ENCODE assay signal across 7 cellular contexts in genomic region chr19:3367572-3368440, GRCh38. TPM values are rescaled to one million over a fixed set of nuclear protein-coding genes. Genes with fewer than 3 reads are reported as not detected.
DNase-seq lines count a peak whose midpoint lies in the region; ATAC-seq and TF ChIP-seq lines count a peak whose summit lies in the region.

No MANE protein-coding gene starts in this region.

- H3K9ac ChIP-seq in stomach smooth muscle (ENCODE audit: low read length in 2 of 2) = peak overlapping the region; percentile 77 to 98

- H3K27ac ChIP-seq in stomach smooth muscle (ENCODE audit: low read length) = peak overlapping the region; percentile 97

- peak in 1 of 2 experiments; percentile 43 for DNase-seq in HAP-1 (ENCODE audit: low spot score in 2 of 2)
- DNase-seq in activated B cell treated with CpG ODN at 0.5 μM for 24 hours = no peak
- DNase-seq in left ventricle myocardium superior = peak; percentile 50
- no peak for DNase-seq in NCI-H510A (lab: John Stamatoyannopoulos, UW)
- DNase-seq in activated CD8-positive, alpha-beta memory T cell treated with anti-CD3 and anti-CD28 coated beads, Interleukin-2, amount 50 U/mL, for 48 hours = no peak

- no peaks in the 10 kb centered on the region; the same call in none of the 2 replicates for H3K36me3 ChIP-seq in HAP-1 (replicated peaks)
- H3K36me3 ChIP-seq in stomach smooth muscle (ENCODE audit: control insufficient read depth in 2 of 2, insufficient read depth in 2 of 2, low read length in 2 of 2) = no peaks in the 10 kb centered on the region

- peaks cover 50% of the 10 kb centered on the region for H3K4me1 Mint-ChIP-seq in activated B cell treated with CpG ODN at 0.5 μM for 24 hours

- in situ Hi-C loops in HAP-1 (cut with MboI; ENCODE audit: low sequenced_read_pairs) = no loop called here

- H3K4me1 ChIP-seq in HAP-1 = peaks cover 28% of the 10 kb centered on the region
- H3K4me1 ChIP-seq in stomach smooth muscle (ENCODE audit: control insufficient read depth, insufficient read depth, low read length) = peaks cover 63% of the 10 kb centered on the region

- H3K9me3 ChIP-seq in HAP-1 = no peaks in the 10 kb centered on the region
- H3K9me3 ChIP-seq in stomach smooth muscle (ENCODE audit: control insufficient read depth in 2 of 2, low read length in 2 of 2) = no peaks in the 10 kb centered on the region

- ATAC-seq in activated B cell treated with CpG ODN at 0.5 μM for 24 hours (ENCODE audit: low read depth) (no peak), left ventricle myocardium superior (no peak), esophagus mucosa (no peak)

- H3K27me3 ChIP-seq in HAP-1 (ENCODE audit: low read depth) (no peaks in the 10 kb centered on the region), stomach smooth muscle (ENCODE audit: control insufficient read depth in 1 of 2, insufficient read depth in 2 of 2, low read length in 2 of 2) (no peaks in the 10 kb centered on the region)

- no peaks in the 10 kb centered on the region for H3K36me3 Mint-ChIP-seq in activated B cell treated with CpG ODN at 0.5 μM for 24 hours (ENCODE audit: low read depth)

- no peak for TF ChIP-seq CTCF in activated B cell treated with CpG ODN at 0.5 μM for 24 hours (IDR thresholded peaks at IDR 0.05)

- H3K27ac Mint-ChIP-seq in activated B cell treated with CpG ODN at 0.5 μM for 24 hours = no peak overlapping the region

- peaks cover 16% of the 10 kb centered on the region for H3K27me3 Mint-ChIP-seq in activated B cell treated with CpG ODN at 0.5 μM for 24 hours

- no peaks in the 10 kb centered on the region for H3K9me3 Mint-ChIP-seq in activated B cell treated with CpG ODN at 0.5 μM for 24 hours

- H3K4me3 Mint-ChIP-seq in activated B cell treated with CpG ODN at 0.5 μM for 24 hours = peak overlapping the region; percentile 73

- intact Hi-C loops in activated B cell treated with CpG ODN at 0.5 μM for 24 hours (cut with micrococcal nuclease) (no loop called here), left ventricle myocardium superior (cut with micrococcal nuclease) (loop anchor here (10.0 kb wide), 1 partner anchor 57 kb away; no protein-coding TSS in a partner anchor)

- H3K4me3 ChIP-seq in HAP-1 = peak overlapping the region; percentile 66
- peak overlapping the region; percentile 83 to 88 for H3K4me3 ChIP-seq in stomach smooth muscle (ENCODE audit: low read length in 2 of 2)

- CTCF ChIA-PET in activated B cell treated with CpG ODN at 0.5 μM for 24 hours (lab: Charles Lee) = no interaction called here

- POLR2A ChIA-PET in activated B cell treated with CpG ODN at 0.5 μM for 24 hours (lab: Charles Lee) = interaction anchor here (0.6 kb wide), 1 partner anchor 11 kb away, joined by 4 read pairs; no protein-coding TSS in a partner anchor

RNA-seq across cellular contexts. Expression of gene NFIC, which starts 1.4 kb away (rescaled TPM):
- total RNA-seq in activated B cell treated with CpG ODN at 0.5 μM for 24 hours = 17.3 and 18.8 TPM in 2 replicates
- total RNA-seq in left ventricle myocardium superior = 178 TPM
- 68.2 TPM for total RNA-seq in esophagus mucosa
